In the genomic region with DNA sequence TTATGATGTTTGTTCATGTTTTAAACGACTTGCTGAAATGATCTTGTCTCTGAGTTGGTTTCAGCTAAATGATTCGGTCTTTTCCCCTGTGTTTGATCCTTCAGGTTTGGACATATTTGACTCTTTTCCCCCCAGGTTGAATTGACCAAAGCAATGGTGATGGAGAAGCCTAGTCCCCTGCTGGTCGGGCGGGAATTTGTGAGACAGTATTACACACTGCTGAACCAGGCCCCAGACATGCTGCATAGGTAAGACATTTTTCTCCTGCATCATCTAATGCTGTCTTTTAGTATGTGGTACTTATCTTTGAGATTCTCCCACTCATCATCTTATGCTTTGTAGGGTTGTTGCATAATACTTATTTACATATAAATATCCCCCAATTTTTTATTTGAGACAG, we compare ENCODE assay signal across 1 cellular context.
TF ChIP-seq lines count a peak whose summit lies in the region.

No MANE protein-coding gene starts in this region.

TF ChIP-seq in GM23338, 12 proteins besides CTCF, POLR2A, EP300 and RAD21 (continued from another document):
- TF ChIP-seq, protein P1, sequence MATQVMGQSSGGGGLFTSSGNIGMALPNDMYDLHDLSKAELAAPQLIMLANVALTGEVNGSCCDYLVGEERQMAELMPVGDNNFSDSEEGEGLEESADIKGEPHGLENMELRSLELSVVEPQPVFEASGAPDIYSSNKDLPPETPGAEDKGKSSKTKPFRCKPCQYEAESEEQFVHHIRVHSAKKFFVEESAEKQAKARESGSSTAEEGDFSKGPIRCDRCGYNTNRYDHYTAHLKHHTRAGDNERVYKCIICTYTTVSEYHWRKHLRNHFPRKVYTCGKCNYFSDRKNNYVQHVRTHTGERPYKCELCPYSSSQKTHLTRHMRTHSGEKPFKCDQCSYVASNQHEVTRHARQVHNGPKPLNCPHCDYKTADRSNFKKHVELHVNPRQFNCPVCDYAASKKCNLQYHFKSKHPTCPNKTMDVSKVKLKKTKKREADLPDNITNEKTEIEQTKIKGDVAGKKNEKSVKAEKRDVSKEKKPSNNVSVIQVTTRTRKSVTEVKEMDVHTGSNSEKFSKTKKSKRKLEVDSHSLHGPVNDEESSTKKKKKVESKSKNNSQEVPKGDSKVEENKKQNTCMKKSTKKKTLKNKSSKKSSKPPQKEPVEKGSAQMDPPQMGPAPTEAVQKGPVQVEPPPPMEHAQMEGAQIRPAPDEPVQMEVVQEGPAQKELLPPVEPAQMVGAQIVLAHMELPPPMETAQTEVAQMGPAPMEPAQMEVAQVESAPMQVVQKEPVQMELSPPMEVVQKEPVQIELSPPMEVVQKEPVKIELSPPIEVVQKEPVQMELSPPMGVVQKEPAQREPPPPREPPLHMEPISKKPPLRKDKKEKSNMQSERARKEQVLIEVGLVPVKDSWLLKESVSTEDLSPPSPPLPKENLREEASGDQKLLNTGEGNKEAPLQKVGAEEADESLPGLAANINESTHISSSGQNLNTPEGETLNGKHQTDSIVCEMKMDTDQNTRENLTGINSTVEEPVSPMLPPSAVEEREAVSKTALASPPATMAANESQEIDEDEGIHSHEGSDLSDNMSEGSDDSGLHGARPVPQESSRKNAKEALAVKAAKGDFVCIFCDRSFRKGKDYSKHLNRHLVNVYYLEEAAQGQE (IDR thresholded peaks at IDR 0.05; ENCODE audit: unreplicated experiment), result no peak
- TF ChIP-seq EZH2 (IDR thresholded peaks at IDR 0.05; ENCODE audit: low read depth, unreplicated experiment), result no peak
- TF ChIP-seq, protein P2, sequence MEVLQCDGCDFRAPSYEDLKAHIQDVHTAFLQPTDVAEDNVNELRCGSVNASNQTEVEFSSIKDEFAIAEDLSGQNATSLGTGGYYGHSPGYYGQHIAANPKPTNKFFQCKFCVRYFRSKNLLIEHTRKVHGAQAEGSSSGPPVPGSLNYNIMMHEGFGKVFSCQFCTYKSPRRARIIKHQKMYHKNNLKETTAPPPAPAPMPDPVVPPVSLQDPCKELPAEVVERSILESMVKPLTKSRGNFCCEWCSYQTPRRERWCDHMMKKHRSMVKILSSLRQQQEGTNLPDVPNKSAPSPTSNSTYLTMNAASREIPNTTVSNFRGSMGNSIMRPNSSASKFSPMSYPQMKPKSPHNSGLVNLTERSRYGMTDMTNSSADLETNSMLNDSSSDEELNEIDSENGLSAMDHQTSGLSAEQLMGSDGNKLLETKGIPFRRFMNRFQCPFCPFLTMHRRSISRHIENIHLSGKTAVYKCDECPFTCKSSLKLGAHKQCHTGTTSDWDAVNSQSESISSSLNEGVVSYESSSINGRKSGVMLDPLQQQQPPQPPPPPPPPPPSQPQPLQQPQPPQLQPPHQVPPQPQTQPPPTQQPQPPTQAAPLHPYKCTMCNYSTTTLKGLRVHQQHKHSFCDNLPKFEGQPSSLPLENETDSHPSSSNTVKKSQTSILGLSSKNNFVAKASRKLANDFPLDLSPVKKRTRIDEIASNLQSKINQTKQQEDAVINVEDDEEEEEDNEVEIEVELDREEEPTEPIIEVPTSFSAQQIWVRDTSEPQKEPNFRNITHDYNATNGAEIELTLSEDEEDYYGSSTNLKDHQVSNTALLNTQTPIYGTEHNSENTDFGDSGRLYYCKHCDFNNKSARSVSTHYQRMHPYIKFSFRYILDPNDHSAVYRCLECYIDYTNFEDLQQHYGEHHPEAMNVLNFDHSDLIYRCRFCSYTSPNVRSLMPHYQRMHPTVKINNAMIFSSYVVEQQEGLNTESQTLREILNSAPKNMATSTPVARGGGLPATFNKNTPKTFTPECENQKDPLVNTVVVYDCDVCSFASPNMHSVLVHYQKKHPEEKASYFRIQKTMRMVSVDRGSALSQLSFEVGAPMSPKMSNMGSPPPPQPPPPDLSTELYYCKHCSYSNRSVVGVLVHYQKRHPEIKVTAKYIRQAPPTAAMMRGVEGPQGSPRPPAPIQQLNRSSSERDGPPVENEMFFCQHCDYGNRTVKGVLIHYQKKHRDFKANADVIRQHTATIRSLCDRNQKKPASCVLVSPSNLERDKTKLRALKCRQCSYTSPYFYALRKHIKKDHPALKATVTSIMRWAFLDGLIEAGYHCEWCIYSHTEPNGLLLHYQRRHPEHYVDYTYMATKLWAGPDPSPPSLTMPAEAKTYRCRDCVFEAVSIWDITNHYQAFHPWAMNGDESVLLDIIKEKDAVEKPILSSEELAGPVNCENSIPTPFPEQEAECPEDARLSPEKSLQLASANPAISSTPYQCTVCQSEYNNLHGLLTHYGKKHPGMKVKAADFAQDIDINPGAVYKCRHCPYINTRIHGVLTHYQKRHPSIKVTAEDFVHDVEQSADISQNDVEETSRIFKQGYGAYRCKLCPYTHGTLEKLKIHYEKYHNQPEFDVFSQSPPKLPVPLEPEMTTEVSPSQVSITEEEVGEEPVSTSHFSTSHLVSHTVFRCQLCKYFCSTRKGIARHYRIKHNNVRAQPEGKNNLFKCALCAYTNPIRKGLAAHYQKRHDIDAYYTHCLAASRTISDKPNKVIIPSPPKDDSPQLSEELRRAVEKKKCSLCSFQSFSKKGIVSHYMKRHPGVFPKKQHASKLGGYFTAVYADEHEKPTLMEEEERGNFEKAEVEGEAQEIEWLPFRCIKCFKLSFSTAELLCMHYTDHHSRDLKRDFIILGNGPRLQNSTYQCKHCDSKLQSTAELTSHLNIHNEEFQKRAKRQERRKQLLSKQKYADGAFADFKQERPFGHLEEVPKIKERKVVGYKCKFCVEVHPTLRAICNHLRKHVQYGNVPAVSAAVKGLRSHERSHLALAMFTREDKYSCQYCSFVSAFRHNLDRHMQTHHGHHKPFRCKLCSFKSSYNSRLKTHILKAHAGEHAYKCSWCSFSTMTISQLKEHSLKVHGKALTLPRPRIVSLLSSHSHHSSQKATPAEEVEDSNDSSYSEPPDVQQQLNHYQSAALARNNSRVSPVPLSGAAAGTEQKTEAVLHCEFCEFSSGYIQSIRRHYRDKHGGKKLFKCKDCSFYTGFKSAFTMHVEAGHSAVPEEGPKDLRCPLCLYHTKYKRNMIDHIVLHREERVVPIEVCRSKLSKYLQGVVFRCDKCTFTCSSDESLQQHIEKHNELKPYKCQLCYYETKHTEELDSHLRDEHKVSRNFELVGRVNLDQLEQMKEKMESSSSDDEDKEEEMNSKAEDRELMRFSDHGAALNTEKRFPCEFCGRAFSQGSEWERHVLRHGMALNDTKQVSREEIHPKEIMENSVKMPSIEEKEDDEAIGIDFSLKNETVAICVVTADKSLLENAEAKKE (CRISPR knock-in tag; IDR thresholded peaks at IDR 0.05), result no peak
- TF ChIP-seq, protein P3, sequence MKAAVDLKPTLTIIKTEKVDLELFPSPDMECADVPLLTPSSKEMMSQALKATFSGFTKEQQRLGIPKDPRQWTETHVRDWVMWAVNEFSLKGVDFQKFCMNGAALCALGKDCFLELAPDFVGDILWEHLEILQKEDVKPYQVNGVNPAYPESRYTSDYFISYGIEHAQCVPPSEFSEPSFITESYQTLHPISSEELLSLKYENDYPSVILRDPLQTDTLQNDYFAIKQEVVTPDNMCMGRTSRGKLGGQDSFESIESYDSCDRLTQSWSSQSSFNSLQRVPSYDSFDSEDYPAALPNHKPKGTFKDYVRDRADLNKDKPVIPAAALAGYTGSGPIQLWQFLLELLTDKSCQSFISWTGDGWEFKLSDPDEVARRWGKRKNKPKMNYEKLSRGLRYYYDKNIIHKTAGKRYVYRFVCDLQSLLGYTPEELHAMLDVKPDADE (IDR thresholded peaks at IDR 0.05), result no peak
- TF ChIP-seq EZH2phosphoT487 (IDR thresholded peaks at IDR 0.05; ENCODE audit: unreplicated experiment), result no peak
- TF ChIP-seq JUNB (IDR thresholded peaks at IDR 0.05; ENCODE audit: unreplicated experiment), result no peak
